In the genomic region with DNA sequence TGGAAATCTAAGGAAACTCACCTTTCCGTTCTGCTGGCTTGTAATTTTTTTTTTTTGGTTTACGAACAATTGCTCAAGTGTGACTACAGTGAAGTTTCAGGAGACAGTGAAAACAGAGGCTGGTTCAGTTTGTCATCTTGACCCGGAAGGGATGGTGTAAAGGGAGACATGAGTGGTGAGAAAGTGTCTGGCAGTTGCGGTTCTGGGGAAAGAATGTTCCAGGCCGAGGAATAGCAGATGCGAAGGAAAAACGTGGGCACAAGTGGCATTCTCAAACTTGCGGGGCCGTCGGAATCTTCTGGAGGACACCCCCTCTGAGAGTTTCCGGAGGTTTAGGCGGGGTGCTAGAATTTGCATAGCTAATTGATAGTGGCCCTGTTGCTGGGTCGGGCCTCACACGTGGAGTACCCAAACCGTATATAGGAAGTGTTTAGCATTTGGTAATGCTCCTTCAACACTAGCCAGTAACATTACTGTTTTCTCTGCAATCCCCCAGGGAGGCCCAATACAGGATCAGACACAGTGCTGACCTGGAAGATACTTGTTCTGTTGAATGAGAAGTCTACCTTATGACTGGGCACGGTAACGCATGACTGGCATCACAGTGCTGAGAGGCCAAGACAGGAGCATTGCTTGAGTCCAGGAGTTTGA, we compare ENCODE assay signal across 2 cellular contexts.
A peak's percentile ranks its signal among the peaks of the same experiment; 100 is the strongest.
TF ChIP-seq lines count a peak whose summit lies in the region.

No MANE protein-coding gene starts in this region.

TF ChIP-seq in K562, 482 proteins besides CTCF, POLR2A, EP300 and RAD21:
- 0 out of 2 replicates have a peak, but pooled peaks have one; percentile 7 for TF ChIP-seq GABPB1 (CRISPR knock-in tag; IDR thresholded peaks at IDR 0.05)
- peak; percentile 56 for TF ChIP-seq NR2C1 (IDR thresholded peaks at IDR 0.05)
- TF ChIP-seq NR2C1 (tag; IDR thresholded peaks at IDR 0.05) = no peak
- TF ChIP-seq MTA3 (IDR thresholded peaks at IDR 0.05; ENCODE audit: borderline replicate concordance) = no peak

TF ChIP-seq in WTC11, 78 proteins besides CTCF, POLR2A, EP300 and RAD21:
- TF ChIP-seq ATF6 (CRISPR knock-in tag; IDR thresholded peaks at IDR 0.05) (no peak), ZNF219 (CRISPR knock-in tag; IDR thresholded peaks at IDR 0.05; ENCODE audit: borderline replicate concordance) (no peak), ZNF138 (CRISPR knock-in tag; conservative IDR thresholded peaks at IDR 0.05) (no peak), ZNF423 (CRISPR knock-in tag; IDR thresholded peaks at IDR 0.05) (no peak), CREB1 (CRISPR knock-in tag; IDR thresholded peaks at IDR 0.05) (no peak)
- TF ChIP-seq, protein P1, sequence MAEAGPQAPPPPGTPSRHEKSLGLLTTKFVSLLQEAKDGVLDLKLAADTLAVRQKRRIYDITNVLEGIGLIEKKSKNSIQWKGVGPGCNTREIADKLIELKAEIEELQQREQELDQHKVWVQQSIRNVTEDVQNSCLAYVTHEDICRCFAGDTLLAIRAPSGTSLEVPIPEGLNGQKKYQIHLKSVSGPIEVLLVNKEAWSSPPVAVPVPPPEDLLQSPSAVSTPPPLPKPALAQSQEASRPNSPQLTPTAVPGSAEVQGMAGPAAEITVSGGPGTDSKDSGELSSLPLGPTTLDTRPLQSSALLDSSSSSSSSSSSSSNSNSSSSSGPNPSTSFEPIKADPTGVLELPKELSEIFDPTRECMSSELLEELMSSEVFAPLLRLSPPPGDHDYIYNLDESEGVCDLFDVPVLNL (CRISPR knock-in tag; IDR thresholded peaks at IDR 0.05; ENCODE audit: borderline replicate concordance, low read depth) = no peak
TF ChIP-seq in WTC11: peak in this region for 0.
